In genomic region chr19:40571831-40572495, GRCh38 we compare ENCODE assay signal across 1 cellular context.
TF ChIP-seq lines count a peak whose summit lies in the region.

No MANE protein-coding gene starts in this region.

TF ChIP-seq in H1, 55 proteins besides CTCF, POLR2A, EP300 and RAD21:
- TF ChIP-seq TAF7 (optimal IDR thresholded peaks at IDR 0.05; ENCODE audit: borderline replicate concordance, low read depth, low read length) (no peak), YY1 (IDR thresholded peaks at IDR 0.05; ENCODE audit: low read depth, low read length) (no peak), POU5F1 (IDR thresholded peaks at IDR 0.05; ENCODE audit: low read depth, low read length) (no peak), SUZ12 (IDR thresholded peaks at IDR 0.05; ENCODE audit: low read length) (no peak), JUND (IDR thresholded peaks at IDR 0.05; ENCODE audit: low read length) (no peak), SIRT6 (IDR thresholded peaks at IDR 0.05; ENCODE audit: low read length) (no peak), SIN3A (conservative IDR thresholded peaks at IDR 0.05 in 1 of 2, IDR thresholded peaks at IDR 0.05 in 1 of 2; ENCODE audit: low read depth in 1 of 2, low read length in 2 of 2) (no peak), GABPA (IDR thresholded peaks at IDR 0.05; ENCODE audit: borderline replicate concordance, insufficient read depth, low read length) (no peak), EGR1 (IDR thresholded peaks at IDR 0.05; ENCODE audit: borderline replicate concordance, low read depth, low read length) (no peak), CTBP2 (IDR thresholded peaks at IDR 0.05; ENCODE audit: borderline replicate concordance, insufficient read depth, insufficient read length, low read length) (no peak), CEBPB (IDR thresholded peaks at IDR 0.05; ENCODE audit: low read depth, low read length) (no peak), HDAC6 (IDR thresholded peaks at IDR 0.05; ENCODE audit: low read depth, low read length) (no peak), RNF2 (IDR thresholded peaks at IDR 0.05; ENCODE audit: borderline replicate concordance, low read depth, low read length, missing control alignments, poor library complexity, severe bottlenecking) (no peak), SAP30 (IDR thresholded peaks at IDR 0.05; ENCODE audit: insufficient read depth, insufficient replicate concordance, low read length) (no peak), KDM4A (IDR thresholded peaks at IDR 0.05; ENCODE audit: low read depth, low read length, severe bottlenecking) (no peak), MAFK (IDR thresholded peaks at IDR 0.05; ENCODE audit: low read depth, low read length) (no peak), CHD7 (IDR thresholded peaks at IDR 0.05; ENCODE audit: insufficient replicate concordance, low read length) (no peak), CBX8 (IDR thresholded peaks at IDR 0.05; ENCODE audit: borderline replicate concordance, low read depth, low read length) (no peak)
- TF ChIP-seq, protein P1, sequence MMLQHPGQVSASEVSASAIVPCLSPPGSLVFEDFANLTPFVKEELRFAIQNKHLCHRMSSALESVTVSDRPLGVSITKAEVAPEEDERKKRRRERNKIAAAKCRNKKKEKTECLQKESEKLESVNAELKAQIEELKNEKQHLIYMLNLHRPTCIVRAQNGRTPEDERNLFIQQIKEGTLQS (IDR thresholded peaks at IDR 0.05; ENCODE audit: insufficient read depth, low read depth, low read length) = no peak
